ENCODE assay signal across 1 cellular context in genomic region chr7:87345166-87345927, GRCh38.
TF ChIP-seq lines count a peak whose summit lies in the region.

TSS of gene CROT (plus strand) at chr7:87345664. CDS start at chr7:87349069, 3,405 bp downstream.

TF ChIP-seq in HepG2, 621 proteins besides CTCF, POLR2A, EP300 and RAD21 (continued from another document and continues in another):
- no peak for TF ChIP-seq MTA3 (CRISPR knock-in tag; IDR thresholded peaks at IDR 0.05)
- no peak; the same call in none of the 2 replicates for TF ChIP-seq MIXL1 (CRISPR knock-in tag; IDR thresholded peaks at IDR 0.05)
- TF ChIP-seq ZFP90 (CRISPR knock-in tag; IDR thresholded peaks at IDR 0.05; ENCODE audit: borderline replicate concordance) = peak; percentile 87; the same call in 1 of the 2 replicates
- TF ChIP-seq ZNF883 (CRISPR knock-in tag; IDR thresholded peaks at IDR 0.05; ENCODE audit: not compliant biosample characterization) = peak; percentile 70
- TF ChIP-seq ZBTB10 (CRISPR knock-in tag; IDR thresholded peaks at IDR 0.05; ENCODE audit: borderline replicate concordance) = no peak
- TF ChIP-seq ZNF790 (CRISPR knock-in tag; IDR thresholded peaks at IDR 0.05; ENCODE audit: borderline replicate concordance) = peak; percentile 73; the same call in 1 of the 2 replicates
- TF ChIP-seq ZNF674 (CRISPR knock-in tag; IDR thresholded peaks at IDR 0.05; ENCODE audit: low read depth) = no peak; the same call in 1 of the 2 replicates
- peak; percentile 66 for TF ChIP-seq CREM (IDR thresholded peaks at IDR 0.05)
- no peak for TF ChIP-seq CREM (CRISPR knock-in tag; IDR thresholded peaks at IDR 0.05)
- no peak for TF ChIP-seq RERE (CRISPR knock-in tag; IDR thresholded peaks at IDR 0.05; ENCODE audit: low read depth)
- TF ChIP-seq ZNF224 (CRISPR knock-in tag; IDR thresholded peaks at IDR 0.05) = peak; percentile 97
- TF ChIP-seq CHCHD3 (CRISPR knock-in tag; IDR thresholded peaks at IDR 0.05) = no peak
- no peak for TF ChIP-seq MTF1 (CRISPR knock-in tag; IDR thresholded peaks at IDR 0.05)
- 0 out of 2 replicates have a peak, but pooled peaks have one; percentile 25 for TF ChIP-seq ZNF160 (CRISPR knock-in tag; IDR thresholded peaks at IDR 0.05)
- no peak for TF ChIP-seq ZNF354B (CRISPR knock-in tag; IDR thresholded peaks at IDR 0.05)
- TF ChIP-seq ZBTB14 (CRISPR knock-in tag; IDR thresholded peaks at IDR 0.05) = no peak
- 0 out of 2 replicates have a peak, but pooled peaks have one; percentile 54 for TF ChIP-seq ZNF556 (CRISPR knock-in tag; IDR thresholded peaks at IDR 0.05; ENCODE audit: borderline replicate concordance)
- TF ChIP-seq HIC2 (CRISPR knock-in tag; IDR thresholded peaks at IDR 0.05; ENCODE audit: low read depth) = no peak
- TF ChIP-seq AGO1 (IDR thresholded peaks at IDR 0.05; ENCODE audit: low read depth, low read length, poor library complexity, severe bottlenecking) = no peak
- peak; percentile 23; the same call in 1 of the 2 replicates for TF ChIP-seq KDM6A (CRISPR knock-in tag; IDR thresholded peaks at IDR 0.05; ENCODE audit: low read depth)
- TF ChIP-seq TOE1 (CRISPR knock-in tag; IDR thresholded peaks at IDR 0.05) = peak; percentile 21; the same call in 1 of the 2 replicates
- no peak for TF ChIP-seq NCOA5 (CRISPR knock-in tag; IDR thresholded peaks at IDR 0.05)
- peak; percentile 96 for TF ChIP-seq KMT2B (CRISPR knock-in tag; IDR thresholded peaks at IDR 0.05)
- TF ChIP-seq STAT5B (CRISPR knock-in tag; IDR thresholded peaks at IDR 0.05) = no peak
- peak; percentile 51; the same call in 1 of the 2 replicates for TF ChIP-seq GATAD1 (CRISPR knock-in tag; IDR thresholded peaks at IDR 0.05)
- TF ChIP-seq MXD3 (CRISPR knock-in tag; IDR thresholded peaks at IDR 0.05) = peak; percentile 88; the same call in 1 of the 2 replicates
- TF ChIP-seq MTERF4 (CRISPR knock-in tag; IDR thresholded peaks at IDR 0.05) = no peak; the same call in 1 of the 2 replicates
- no peak for TF ChIP-seq NFIB (CRISPR knock-in tag; IDR thresholded peaks at IDR 0.05; ENCODE audit: borderline replicate concordance)
- no peak for TF ChIP-seq ZNF644 (CRISPR knock-in tag; IDR thresholded peaks at IDR 0.05; ENCODE audit: low read depth)
- peak; percentile 85; the same call in 1 of the 2 replicates for TF ChIP-seq ZNF333 (CRISPR knock-in tag; IDR thresholded peaks at IDR 0.05; ENCODE audit: borderline replicate concordance)
- peak; percentile 80 for TF ChIP-seq HMGXB3 (CRISPR knock-in tag; IDR thresholded peaks at IDR 0.05; ENCODE audit: borderline replicate concordance)
- TF ChIP-seq ZFP36 (IDR thresholded peaks at IDR 0.05; ENCODE audit: borderline replicate concordance, low read depth, low read length, partially characterized antibody) = no peak
- TF ChIP-seq ZNF232 (CRISPR knock-in tag; IDR thresholded peaks at IDR 0.05; ENCODE audit: borderline replicate concordance) = no peak
- no peak for TF ChIP-seq ZNF577 (CRISPR knock-in tag; IDR thresholded peaks at IDR 0.05; ENCODE audit: borderline replicate concordance, low read depth)
- peak; percentile 72 for TF ChIP-seq MEF2D (CRISPR knock-in tag; IDR thresholded peaks at IDR 0.05)
- TF ChIP-seq ZZZ3 (CRISPR knock-in tag; IDR thresholded peaks at IDR 0.05; ENCODE audit: borderline replicate concordance) = 0 out of 2 replicates have a peak, but pooled peaks have one; percentile 53
- TF ChIP-seq ZBTB42 (CRISPR knock-in tag; IDR thresholded peaks at IDR 0.05) = no peak; the same call in 1 of the 2 replicates
- peak; percentile 74; the same call in 1 of the 2 replicates for TF ChIP-seq KAT8 (CRISPR knock-in tag; IDR thresholded peaks at IDR 0.05)
- 0 out of 2 replicates have a peak, but pooled peaks have one; percentile 13 for TF ChIP-seq NFE2L1 (CRISPR knock-in tag; IDR thresholded peaks at IDR 0.05; ENCODE audit: borderline replicate concordance)
- TF ChIP-seq ZNF598 (CRISPR knock-in tag; IDR thresholded peaks at IDR 0.05; ENCODE audit: borderline replicate concordance) = peak; percentile 84
- peak; percentile 74; the same call in 1 of the 2 replicates for TF ChIP-seq SRY (CRISPR knock-in tag; IDR thresholded peaks at IDR 0.05)
- no peak for TF ChIP-seq GMEB2 (CRISPR knock-in tag; IDR thresholded peaks at IDR 0.05; ENCODE audit: low read depth)
- no peak; the same call in 1 of the 2 replicates for TF ChIP-seq YEATS4 (CRISPR knock-in tag; IDR thresholded peaks at IDR 0.05; ENCODE audit: borderline replicate concordance)
